Comparison of ENCODE assay signal across 9 cellular contexts in the genomic region with DNA sequence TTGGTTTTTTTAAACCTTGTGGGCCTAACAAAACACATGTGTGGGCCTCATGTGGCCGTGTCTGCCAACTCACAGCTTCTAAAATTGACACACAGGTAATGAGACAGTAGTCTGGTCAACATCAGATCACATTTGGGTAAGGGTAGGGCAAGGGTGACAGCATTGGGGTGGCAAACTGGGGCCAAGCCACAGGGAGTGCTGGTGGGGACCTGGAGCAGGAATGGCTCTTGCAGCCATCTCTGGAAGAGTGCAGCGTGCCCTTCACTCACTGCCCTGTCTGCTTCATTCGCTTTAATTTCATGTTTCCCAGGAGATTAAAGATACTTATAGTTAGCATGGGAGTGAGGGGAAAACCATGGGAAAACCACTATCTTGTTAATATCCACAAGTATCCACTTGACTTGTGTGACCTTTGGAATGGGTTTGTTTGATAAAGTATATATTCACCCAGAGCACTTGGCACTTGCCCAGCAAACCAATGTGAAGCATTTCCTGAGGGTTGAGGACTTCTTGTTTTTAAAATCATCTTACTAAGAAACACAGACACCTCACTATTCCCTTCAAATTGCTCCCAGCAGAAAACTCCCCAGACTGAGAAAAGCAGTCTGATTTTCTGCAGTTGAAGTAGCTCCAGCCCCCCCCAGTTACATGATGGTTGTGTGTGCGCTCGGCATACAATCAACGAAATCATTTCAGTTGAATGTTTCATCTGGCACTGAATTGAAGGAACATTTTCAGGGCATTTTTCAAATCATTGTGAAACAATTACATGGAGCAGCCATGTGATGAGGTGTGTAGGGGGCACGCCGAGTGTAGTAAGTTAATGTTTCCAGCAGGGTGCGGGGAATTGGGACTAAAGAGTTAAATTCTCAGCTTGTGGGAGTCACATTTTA.
DNase-seq lines count a peak whose midpoint lies in the region; FAIRE-seq and TF ChIP-seq lines count a peak whose summit lies in the region.
"Had no signal": no experiment of that assay in that cellular context is flagged by ENCODE, and none has a peak within 500 bp of the region (broad histone marks: within the 10 kb centered on the region; RNA-seq: fewer than 3 reads in every experiment).

No MANE protein-coding gene starts in this region.

- no peaks in the 10 kb centered on the region for H3K27me3 Mint-ChIP-seq in astrocyte (ENCODE audit: low read depth, unreplicated experiment)
- H3K27me3 Mint-ChIP-seq: activated CD4-positive, alpha-beta T cell treated with anti-CD3 and anti-CD28 coated beads, Interleukin-2, amount 10 ng/mL, durations not matched to agents 7 days and 5 days had no signal

- peaks cover 14% of the 10 kb centered on the region for H3K36me3 Mint-ChIP-seq in astrocyte (ENCODE audit: low read depth, unreplicated experiment)

- WGBS in stomach, 5 donors, result 63 to 74% (median 73%) methylated on average over 9 of the region's 9 CpGs

- peak overlapping the region; percentile 3 for H3K4me2 ChIP-seq in astrocyte (ENCODE audit: low read length)

- intact Hi-C loops in stomach (cut with DNase I; ENCODE audit: low total_unique reads), result no loop called here

- H3K27ac ChIP-seq in astrocyte (ENCODE audit: low read depth, low read length) (peak overlapping the region; percentile 18), stomach (peak overlapping the region in 4 of 5 donors; percentile 42 to 78 (median 70))

- TF ChIP-seq CTCF in astrocyte (IDR thresholded peaks at IDR 0.05; ENCODE audit: insufficient read depth, low read depth, low read length) (peak; percentile 21), stomach (IDR thresholded peaks at IDR 0.05) (no peak), GM13976 (IDR thresholded peaks at IDR 0.05; ENCODE audit: borderline replicate concordance, control extremely low read depth, extremely low read depth, insufficient read depth, missing control alignments) (no peak)

- in situ Hi-C loops in GM13976 (cut with MboI; ENCODE audit: low sequenced_read_pairs, unreplicated experiment), result no loop called here

- H3K27ac Mint-ChIP-seq in astrocyte (ENCODE audit: unreplicated experiment), result no peak overlapping the region
- H3K27ac Mint-ChIP-seq: activated CD4-positive, alpha-beta T cell treated with anti-CD3 and anti-CD28 coated beads, Interleukin-2, amount 10 ng/mL, durations not matched to agents 7 days and 5 days had no signal

- no peaks in the 10 kb centered on the region for H3K79me2 ChIP-seq in astrocyte (ENCODE audit: insufficient read depth, low read length)

- H3K4me1 ChIP-seq in astrocyte (ENCODE audit: insufficient read depth, low read length) (peaks cover 18% of the 10 kb centered on the region), stomach (peaks cover 50 to 82% (median 65%) of the 10 kb centered on the region in 4 donors)

- peaks cover 19% of the 10 kb centered on the region for H3K4me1 Mint-ChIP-seq in astrocyte (ENCODE audit: low read depth, unreplicated experiment)

- TF ChIP-seq POLR2A in stomach (IDR thresholded peaks at IDR 0.05), result no peak

- DNase-seq in HT-29 (ENCODE audit: low spot score) (peak; percentile 33), astrocyte (ENCODE audit: low read depth) (peak; percentile 59), iPS-NIHi7 (ENCODE audit: extremely low spot score) (peak; percentile 28), stomach (peak; percentile 33), GM13976 (ENCODE audit: low spot score) (no peak)
- no peak for DNase-seq in effector CD4-positive, alpha-beta T cell
- DNase-seq in activated CD8-positive, alpha-beta memory T cell treated with anti-CD3 and anti-CD28 coated beads, Interleukin-2, amount 50 U/mL, for 4 hours, result no peak
- DNase-seq: activated CD4-positive, alpha-beta T cell treated with anti-CD3 and anti-CD28 coated beads, Interleukin-2, amount 10 ng/mL, durations not matched to agents 7 days and 5 days had no signal

- H3K9ac ChIP-seq in astrocyte (ENCODE audit: low read length), result peak overlapping the region; percentile 11

- no peaks in the 10 kb centered on the region for H4K20me1 ChIP-seq in astrocyte (ENCODE audit: insufficient read depth, low read length)

- no peak for FAIRE-seq in astrocyte (lab: Jason Lieb, UNC)
- FAIRE-seq: GM12892 had no signal

- H3K9me3 ChIP-seq in astrocyte (ENCODE audit: insufficient read depth, low read depth, low read length) (no peaks in the 10 kb centered on the region), stomach (peaks cover 0 to 5% (median 0%) of the 10 kb centered on the region in 4 donors)

- no peak overlapping the region for H2AFZ ChIP-seq in astrocyte (ENCODE audit: low read depth, low read length)

- H3K27me3 ChIP-seq in astrocyte (ENCODE audit: insufficient read depth, low read length) (no peaks in the 10 kb centered on the region), stomach (no peaks in the 10 kb centered on the region)

- no peaks in the 10 kb centered on the region for H3K9me3 Mint-ChIP-seq in astrocyte (ENCODE audit: unreplicated experiment)

- H3K4me3 Mint-ChIP-seq in astrocyte (ENCODE audit: unreplicated experiment), result no peak overlapping the region
- H3K4me3 Mint-ChIP-seq: activated CD4-positive, alpha-beta T cell treated with anti-CD3 and anti-CD28 coated beads, Interleukin-2, amount 10 ng/mL, durations not matched to agents 7 days and 5 days had no signal

- no peak for TF ChIP-seq EP300 in stomach (IDR thresholded peaks at IDR 0.05)

- H3K36me3 ChIP-seq in astrocyte (ENCODE audit: insufficient read depth, low read length) (peaks cover 12% of the 10 kb centered on the region), stomach (peaks cover 20 to 49% (median 30%) of the 10 kb centered on the region in 4 donors)

- H3K4me3 ChIP-seq in astrocyte (ENCODE audit: insufficient read depth, low read depth, low read length), result no peak overlapping the region
- H3K4me3 ChIP-seq in stomach, result no peak overlapping the region

Comparison
In these comparisons a context has a peak if more than half of its experiments do, and no peak if none do; other contexts are left out.
1. DNase-seq: peak in HT-29 (single experiment), astrocyte (single experiment), iPS-NIHi7 (single experiment) and stomach (single experiment); none in GM13976 (single experiment), effector CD4-positive, alpha-beta T cell (single experiment) and activated CD8-positive, alpha-beta memory T cell treated with anti-CD3 and anti-CD28 coated beads, Interleukin-2, amount 50 U/mL, for 4 hours (single experiment).